ENCODE assay signal across 23 cellular contexts in the genomic region with DNA sequence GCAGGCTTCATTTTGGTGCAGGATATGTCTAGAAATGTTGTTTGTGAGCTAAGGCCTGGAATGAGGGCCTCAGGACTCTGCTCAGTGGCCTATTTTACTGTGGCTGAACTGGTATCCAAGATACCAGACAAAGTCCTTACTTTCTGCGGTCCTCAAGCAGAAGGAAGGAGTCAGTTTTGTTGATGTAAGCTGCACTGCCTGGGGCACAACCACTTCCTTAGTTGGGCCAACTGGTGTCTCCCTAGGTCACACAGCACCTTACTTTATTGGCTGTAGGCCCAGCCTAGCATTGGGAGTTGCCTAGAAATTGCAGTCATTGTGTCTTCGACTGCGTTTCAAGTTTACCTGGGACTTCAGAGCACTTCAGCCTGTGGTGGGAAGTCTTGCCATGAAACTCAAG.
"Had no signal": no experiment of that assay in that cellular context is flagged by ENCODE, and none has a peak within 500 bp of the region (broad histone marks: within the 10 kb centered on the region; RNA-seq: fewer than 3 reads in every experiment).

No MANE protein-coding gene starts in this region.

- H3K36me3 ChIP-seq: esophagus squamous epithelium, right lobe of liver, suprapubic skin, thyroid gland, upper lobe of left lung, vagina had no signal

- H3K4me1 Mint-ChIP-seq: naive B cell; nephron; stimulated activated effector memory CD8-positive, alpha-beta T cell treated with anti-CD3 and anti-CD28 coated beads, Interleukin-12 subunit alpha, Interleukin-12 subunit beta, amount 100 ng/mL, for 72 hours had no signal

- H3K27me3 Mint-ChIP-seq: naive B cell had no signal

- H3K4me1 ChIP-seq: esophagus squamous epithelium, parathyroid adenoma, psoas muscle, right lobe of liver, suprapubic skin, thyroid gland, upper lobe of left lung, vagina had no signal

- H3K79me2 ChIP-seq: parathyroid adenoma had no signal

- H3K36me3 Mint-ChIP-seq: naive B cell; stimulated activated effector memory CD8-positive, alpha-beta T cell treated with anti-CD3 and anti-CD28 coated beads, Interleukin-12 subunit alpha, Interleukin-12 subunit beta, amount 100 ng/mL, for 72 hours had no signal

- H2AFZ ChIP-seq: parathyroid adenoma had no signal

- H3K9ac ChIP-seq: parathyroid adenoma had no signal

- DNase-seq: cortex of kidney; dorsolateral prefrontal cortex; effector CD8-positive, alpha-beta T cell; esophagus squamous epithelium; foreskin fibroblast; left colon; left ventricle myocardium superior; naive B cell; psoas muscle; retina; right lobe of liver; stimulated activated CD4-positive, alpha-beta T cell treated with anti-CD3 and anti-CD28 coated beads, Interleukin-4, amount 100 ng/mL, for 1 hour; stimulated activated CD8-positive, alpha-beta memory T cell treated with anti-CD3 and anti-CD28 coated beads, Interleukin-4, amount 100 ng/mL, for 48 hours; stimulated activated naive CD8-positive, alpha-beta T cell treated with anti-CD3 and anti-CD28 coated beads, Interleukin-15, Interleukin-2, amounts not matched to agents 100 U/mL and 50 U/mL, for 24 hours; thyroid gland; upper lobe of left lung had no signal

- ATAC-seq: left colon; left ventricle myocardium superior; psoas muscle; right lobe of liver; stimulated activated effector memory CD8-positive, alpha-beta T cell treated with anti-CD3 and anti-CD28 coated beads, Interleukin-12 subunit alpha, Interleukin-12 subunit beta, amount 100 ng/mL, for 72 hours; stimulated activated naive CD8-positive, alpha-beta T cell treated with anti-CD3 and anti-CD28 coated beads, Interleukin-15, Interleukin-2, amounts not matched to agents 100 U/mL and 50 U/mL, for 24 hours had no signal

- H3K27ac Mint-ChIP-seq: nephron; stimulated activated effector memory CD8-positive, alpha-beta T cell treated with anti-CD3 and anti-CD28 coated beads, Interleukin-12 subunit alpha, Interleukin-12 subunit beta, amount 100 ng/mL, for 72 hours had no signal

- H3K27me3 ChIP-seq: dorsolateral prefrontal cortex, esophagus squamous epithelium, right lobe of liver, suprapubic skin, thyroid gland, upper lobe of left lung, vagina had no signal

- H3K4me3 Mint-ChIP-seq: nephron; stimulated activated effector memory CD8-positive, alpha-beta T cell treated with anti-CD3 and anti-CD28 coated beads, Interleukin-12 subunit alpha, Interleukin-12 subunit beta, amount 100 ng/mL, for 72 hours had no signal

- H3K9me3 ChIP-seq: esophagus squamous epithelium, right lobe of liver, thyroid gland, vagina had no signal

- H3K4me3 ChIP-seq: dorsolateral prefrontal cortex, esophagus squamous epithelium, lung, psoas muscle, right lobe of liver, suprapubic skin, thyroid gland, upper lobe of left lung, vagina had no signal

- H3K27ac ChIP-seq: dorsolateral prefrontal cortex, epithelial cell of prostate, esophagus squamous epithelium, parathyroid adenoma, psoas muscle, right lobe of liver, suprapubic skin, thyroid gland, upper lobe of left lung, vagina had no signal
